30 cellular contexts compared by ENCODE assay signal in genomic region chr6:36352477-36353157, GRCh38. TPM values are rescaled to one million over a fixed set of nuclear protein-coding genes. Genes with fewer than 3 reads are reported as not detected.
"Had no signal": no experiment of that assay in that cellular context is flagged by ENCODE, and none has a peak within 500 bp of the region (broad histone marks: within the 10 kb centered on the region; RNA-seq: fewer than 3 reads in every experiment).

No MANE protein-coding gene starts in this region.

- H3K27me3 ChIP-seq: SJCRH30 had no signal

- H3K9me3 Mint-ChIP-seq: activated naive CD8-positive, alpha-beta T cell treated with anti-CD3 and anti-CD28 coated beads, Interleukin-2, amount 50 U/mL, for 24 hours had no signal

- H3K36me3 Mint-ChIP-seq: WTC11 had no signal

- H3K4me2 ChIP-seq: SK-N-SH had no signal

- H3K36me3 ChIP-seq: SJCRH30 had no signal

- H3K9me3 ChIP-seq: SJCRH30, SK-N-SH had no signal

- H3K27ac Mint-ChIP-seq: activated CD8-positive, alpha-beta memory T cell treated with anti-CD3 and anti-CD28 coated beads, Interleukin-2, amount 10 ng/mL, durations not matched to agents 7 days and 5 days; activated naive CD4-positive, alpha-beta T cell treated with anti-CD3 and anti-CD28 coated beads, Interleukin-2, amount 50 U/mL, for 72 hours; activated naive CD8-positive, alpha-beta T cell treated with anti-CD3 and anti-CD28 coated beads, Interleukin-2, amount 50 U/mL, for 24 hours; activated T-cell treated with anti-CD3 and anti-CD28 coated beads, Interleukin-2, amount 50 U/mL, for 24 hours; activated T-helper 1 cell treated with anti-CD3 and anti-CD28 coated beads, Interleukin-12 subunit alpha, Interleukin-12 subunit beta, Interleukin-2, Interleukin-4 antibody, amounts not matched to agents 30 ng/mL and 10 ng/mL and 1 ng/mL, durations not matched to agents 14 hours and 24 hours and 36 hours; T-helper 17 cell; WTC11 had no signal

- DNase-seq: activated CD4-positive, alpha-beta T cell treated with anti-CD3 and anti-CD28 coated beads for 48 hours; activated CD4-positive, alpha-beta T cell treated with anti-CD3 and anti-CD28 coated beads, Interleukin-2, amount 50 U/mL, for 48 hours; activated CD4-positive, CD25-positive, alpha-beta regulatory T cell treated with anti-CD3 and anti-CD28 coated beads, Interleukin-2, amount 50 U/mL, for 72 hours; activated CD8-positive, alpha-beta memory T cell treated with anti-CD3 and anti-CD28 coated beads, Interleukin-2, amount 10 ng/mL, durations not matched to agents 7 days and 5 days; activated effector memory CD4-positive, alpha-beta T cell treated with anti-CD3 and anti-CD28 coated beads, Interleukin-2, amount 50 U/mL, for 16 hours; activated naive CD4-positive, alpha-beta T cell treated with Interleukin-2 at 50 U/mL for 16 hours; activated naive CD8-positive, alpha-beta T cell treated with anti-CD3 and anti-CD28 coated beads, Interleukin-2, amount 50 U/mL, for 24 hours; activated T-cell treated with anti-CD3 and anti-CD28 coated beads, Interleukin-2, amount 50 U/mL, for 24 hours; amniotic stem cell; KG1; NCI-H1048; NCI-H1930; NCI-H2171; NCI-H510A; NCI-H526 treated with DMSO at 0.1 percent for 48 hours; NCI-H82; SJCRH30; SK-N-SH; SW 1271; T-helper 17 cell; T-helper 9 cell had no signal

- H3K4me1 Mint-ChIP-seq: WTC11 had no signal

- ATAC-seq: activated CD8-positive, alpha-beta memory T cell treated with anti-CD3 and anti-CD28 coated beads, Interleukin-2, amount 10 ng/mL, durations not matched to agents 7 days and 5 days; activated naive CD4-positive, alpha-beta T cell treated with anti-CD3 and anti-CD28 coated beads, Interleukin-2, amount 50 U/mL, for 72 hours; activated naive CD8-positive, alpha-beta T cell treated with anti-CD3 and anti-CD28 coated beads, Interleukin-2, amount 50 U/mL, for 24 hours; Right ventricle myocardium inferior; T-helper 17 cell; WTC11 had no signal

- H3K27ac ChIP-seq: SJCRH30 had no signal

- H3K4me3 Mint-ChIP-seq: activated CD8-positive, alpha-beta memory T cell treated with anti-CD3 and anti-CD28 coated beads, Interleukin-2, amount 10 ng/mL, durations not matched to agents 7 days and 5 days; activated naive CD8-positive, alpha-beta T cell treated with anti-CD3 and anti-CD28 coated beads, Interleukin-2, amount 50 U/mL, for 24 hours; activated T-cell treated with anti-CD3 and anti-CD28 coated beads, Interleukin-2, amount 50 U/mL, for 24 hours; activated T-helper 1 cell treated with anti-CD3 and anti-CD28 coated beads, Interleukin-12 subunit alpha, Interleukin-12 subunit beta, Interleukin-2, Interleukin-4 antibody, amounts not matched to agents 30 ng/mL and 10 ng/mL and 1 ng/mL, durations not matched to agents 14 hours and 24 hours and 36 hours; T-helper 17 cell; WTC11 had no signal

- H3K4me3 ChIP-seq: SJCRH30 had no signal

- H3K9ac ChIP-seq: SK-N-SH had no signal

RNA-seq across cellular contexts. Expression of gene BNIP5, which starts 15.9 kb away (rescaled TPM):
- total RNA-seq: activated CD8-positive, alpha-beta memory T cell treated with anti-CD3 and anti-CD28 coated beads, Interleukin-2, amount 10 ng/mL, durations not matched to agents 7 days and 5 days; activated naive CD4-positive, alpha-beta T cell treated with anti-CD3 and anti-CD28 coated beads, Interleukin-2, amount 50 U/mL, for 72 hours; activated T-helper 1 cell treated with anti-CD3 and anti-CD28 coated beads, Interleukin-12 subunit alpha, Interleukin-12 subunit beta, Interleukin-2, Interleukin-4 antibody, amounts not matched to agents 30 ng/mL and 10 ng/mL and 1 ng/mL, durations not matched to agents 14 hours and 24 hours and 36 hours; cardiac septum; LHCN-M2; M059J; OCI-LY7; Right ventricle myocardium inferior; RPMI7951; T-helper 17 cell; WTC11 had no signal
- polyA plus RNA-seq: SK-N-SH had no signal

RNA-seq across cellular contexts. Expression of gene ETV7, which starts 34.9 kb away (rescaled TPM):
- total RNA-seq: OCI-LY7, SJCRH30 had no signal
